27 cellular contexts compared by ENCODE assay signal in the genomic region with DNA sequence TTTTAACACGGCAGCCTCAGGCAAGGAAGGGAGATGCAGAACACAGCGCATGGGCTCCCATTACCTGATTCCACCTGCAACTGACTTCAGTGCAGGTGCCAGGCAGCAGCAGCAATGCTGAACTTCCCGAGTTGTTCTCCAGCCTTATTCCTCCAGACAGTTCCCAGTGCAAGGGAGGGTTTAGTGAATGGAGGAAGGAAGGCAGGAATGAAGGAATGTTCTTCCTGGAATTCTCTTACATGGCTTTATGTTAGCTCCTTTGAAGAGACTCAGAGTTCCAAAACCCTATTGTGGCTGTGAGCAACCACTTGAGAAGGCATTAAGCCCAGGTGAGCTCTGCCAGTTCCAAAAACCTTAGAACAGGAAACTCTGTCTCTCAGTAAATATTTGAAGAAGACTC. TPM values are rescaled to one million over a fixed set of nuclear protein-coding genes. Genes with fewer than 3 reads are reported as not detected.
"Had no signal": no experiment of that assay in that cellular context is flagged by ENCODE, and none has a peak within 500 bp of the region (broad histone marks: within the 10 kb centered on the region; RNA-seq: fewer than 3 reads in every experiment).

No MANE protein-coding gene starts in this region.

- H3K4me1 Mint-ChIP-seq: naive thymus-derived CD4-positive, alpha-beta T cell; neural progenitor cell; stimulated activated memory B cell treated with anti-CD40 and anti-IgM and Interleukin-4, amounts not matched to agents 10 μg/mL and 1 μg/mL and 100 μg/mL, for 72 hours had no signal

- H3K27ac ChIP-seq: dorsolateral prefrontal cortex, gastrocnemius medialis, left lung, neural progenitor cell, parathyroid adenoma, right atrium auricular region, spleen, testis, tibial artery had no signal

- H3K36me3 ChIP-seq: gastrocnemius medialis, left lung, neural progenitor cell, right atrium auricular region, spleen, tibial artery had no signal

- H3K9me3 ChIP-seq: gastrocnemius medialis, testis had no signal

- H3K27me3 Mint-ChIP-seq: progenitor cell of endocrine pancreas, type B pancreatic cell had no signal

- H2AFZ ChIP-seq: hepatocyte, neural progenitor cell, parathyroid adenoma had no signal

- H3K4me3 Mint-ChIP-seq: naive thymus-derived CD4-positive, alpha-beta T cell; nephron; neural progenitor cell; stimulated activated memory B cell treated with anti-CD40 and anti-IgM and Interleukin-4, amounts not matched to agents 10 μg/mL and 1 μg/mL and 100 μg/mL, for 72 hours; type B pancreatic cell had no signal

- H3K36me3 Mint-ChIP-seq: neural progenitor cell; stimulated activated memory B cell treated with anti-CD40 and anti-IgM and Interleukin-4, amounts not matched to agents 10 μg/mL and 1 μg/mL and 100 μg/mL, for 72 hours; type B pancreatic cell had no signal

- H3K9ac ChIP-seq: neural progenitor cell, parathyroid adenoma had no signal

- H3K27me3 ChIP-seq: gastrocnemius medialis, hepatocyte, left lung, neural progenitor cell, right atrium auricular region, testis, tibial artery had no signal

- H3K4me1 ChIP-seq: gastrocnemius medialis, left lung, neural progenitor cell, parathyroid adenoma, right atrium auricular region, spleen, testis had no signal

- DNase-seq: dorsolateral prefrontal cortex; effector CD4-positive, alpha-beta T cell; foreskin fibroblast; gastrocnemius medialis; head of caudate nucleus; left cardiac atrium; left lung; mesenchymal stem cell; midbrain; naive thymus-derived CD4-positive, alpha-beta T cell; spleen; stimulated activated CD4-positive, alpha-beta T cell treated with anti-CD3 and anti-CD28 coated beads, Interleukin-4, amount 100 ng/mL, for 4 hours; stimulated activated naive CD8-positive, alpha-beta T cell treated with anti-CD3 and anti-CD28 coated beads, Interleukin-15, Interleukin-2, amounts not matched to agents 100 U/mL and 50 U/mL, for 24 hours; substantia nigra; testis; tibial artery had no signal

- H3K79me2 ChIP-seq: hepatocyte, parathyroid adenoma had no signal

- H3K27ac Mint-ChIP-seq: naive thymus-derived CD4-positive, alpha-beta T cell; neural progenitor cell; progenitor cell of endocrine pancreas; stimulated activated memory B cell treated with anti-CD40 and anti-IgM and Interleukin-4, amounts not matched to agents 10 μg/mL and 1 μg/mL and 100 μg/mL, for 72 hours; type B pancreatic cell had no signal

- FAIRE-seq: islet of Langerhans had no signal

- H3K4me3 ChIP-seq: dorsolateral prefrontal cortex, gastrocnemius medialis, hepatocyte, left lung, neural progenitor cell, right atrium auricular region, spleen, testis, tibial artery had no signal

- H3K4me2 ChIP-seq: hepatocyte, neural progenitor cell had no signal

RNA-seq across cellular contexts. Expression of a gene that starts 45.5 kb away (rescaled TPM):
- total RNA-seq: gastrocnemius medialis; left cardiac atrium; lung microvascular endothelial cell; naive thymus-derived CD4-positive, alpha-beta T cell; progenitor cell of endocrine pancreas; spleen; urinary bladder had no signal
- polyA plus RNA-seq: naive thymus-derived CD4-positive, alpha-beta T cell; spleen; urinary bladder had no signal
